In genomic region chr16:67100569-67101300, GRCh38 we compare ENCODE assay signal across 9 cellular contexts. TPM values are rescaled to one million over a fixed set of nuclear protein-coding genes. Genes with fewer than 3 reads are reported as not detected.
DNase-seq lines count a peak whose midpoint lies in the region; ATAC-seq and TF ChIP-seq lines count a peak whose summit lies in the region.
"Had no signal": no experiment of that assay in that cellular context is flagged by ENCODE, and none has a peak within 500 bp of the region (broad histone marks: within the 10 kb centered on the region; RNA-seq: fewer than 3 reads in every experiment).

No MANE protein-coding gene starts in this region.

- H3K27ac Mint-ChIP-seq in memory B cell: no peak overlapping the region

- H3K9me3 ChIP-seq in aorta (ENCODE audit: control insufficient read depth, low read length): no peaks in the 10 kb centered on the region

- H3K4me3 ChIP-seq in HL-60 (replicated peaks; ENCODE audit: insufficient read depth, low read length) (no peak overlapping the region), astrocyte of the cerebellum (ENCODE audit: low read depth, low read length) (no peak overlapping the region), aorta (ENCODE audit: low read length in 2 of 2) (no peak overlapping the region)

- DNase-seq in DMS114 treated with DMSO at 0.1 percent for 48 hours (lab: John Stamatoyannopoulos, UW; ENCODE audit: unreplicated experiment) (peak; percentile 30), HL-60 (ENCODE audit: low read depth in 1 of 2, low spot score in 1 of 2) (no peak), astrocyte of the cerebellum (ENCODE audit: low read depth) (peak; percentile 31), memory B cell (ENCODE audit: low spot score in 2 of 2) (no peak), NCI-H1048 (lab: John Stamatoyannopoulos, UW) (no peak), NCI-H345 (lab: John Stamatoyannopoulos, UW) (no peak), aorta (no peak)
- no peak for DNase-seq in stimulated activated naive CD8-positive, alpha-beta T cell treated with anti-CD3 and anti-CD28 coated beads, Interleukin-15, Interleukin-2, amounts not matched to agents 100 U/mL and 50 U/mL, for 24 hours
- DNase-seq: NCI-H1417 treated with DMSO at 0.1 percent for 48 hours had no signal

- in situ Hi-C loops in astrocyte of the cerebellum (cut with HindIII; ENCODE audit: low sequenced_read_pairs): loop anchor here (5.0 kb wide), 2 partner anchors 68 to 163 kb away; partner anchors contain the start of gene CES2

- H3K27me3 ChIP-seq in HL-60 (ENCODE audit: insufficient read depth, poor library complexity, severe bottlenecking) (no peaks in the 10 kb centered on the region), aorta (ENCODE audit: control insufficient read depth in 1 of 2, insufficient read depth in 2 of 2, low read length in 1 of 2) (no peaks in the 10 kb centered on the region)

- H3K27ac ChIP-seq in HL-60 (replicated peaks): no peak overlapping the region
- H3K27ac ChIP-seq in aorta (ENCODE audit: low read depth in 1 of 2, low read length in 2 of 2): no peak overlapping the region

- no peaks in the 10 kb centered on the region for H3K9me3 Mint-ChIP-seq in memory B cell

- no peaks in the 10 kb centered on the region for H3K36me3 ChIP-seq in aorta (ENCODE audit: control insufficient read depth in 1 of 2, insufficient read depth in 2 of 2, low read length in 1 of 2)

- WGBS in aorta, 2 donors: 92 to 93% methylated on average over 1 of the region's 1 CpG

- peak; percentile 37 for ATAC-seq in memory B cell (ENCODE audit: low read depth)
- ATAC-seq in aorta (ENCODE audit: low FRiP score): no peak
- ATAC-seq in stimulated activated naive CD8-positive, alpha-beta T cell treated with anti-CD3 and anti-CD28 coated beads, Interleukin-15, Interleukin-2, amounts not matched to agents 100 U/mL and 50 U/mL, for 24 hours: no peak

- H3K4me1 Mint-ChIP-seq in memory B cell: peaks cover 14% of the 10 kb centered on the region

- H3K4me1 ChIP-seq in aorta (ENCODE audit: control insufficient read depth in 1 of 2, insufficient read depth in 2 of 2, low read length in 2 of 2): no peaks in the 10 kb centered on the region

- TF ChIP-seq CTCF in HL-60 (IDR thresholded peaks at IDR 0.05; ENCODE audit: insufficient read depth, low read length) (peak; percentile 0), astrocyte of the cerebellum (IDR thresholded peaks at IDR 0.05; ENCODE audit: low read depth, low read length, missing control alignments) (no peak)

- intact Hi-C loops in aorta (cut with DNase I): no loop called here

- H3K4me3 Mint-ChIP-seq in memory B cell: no peak overlapping the region

- H3K36me3 Mint-ChIP-seq in memory B cell: no peaks in the 10 kb centered on the region

- H3K27me3 Mint-ChIP-seq in memory B cell: no peaks in the 10 kb centered on the region

RNA-seq across cellular contexts. Expression of gene PHAF1, which starts 9.0 kb away (rescaled TPM):
- total RNA-seq in aorta: 10 to 100 TPM; 13.7 to 20.7 TPM
- 10 to 100 TPM; 12.6 to 13.4 TPM for polyA plus RNA-seq in aorta

RNA-seq across cellular contexts. Expression of gene B3GNT9, which starts 50.1 kb away (rescaled TPM):
- 10 to 100 TPM; 13.0 to 21.3 TPM for total RNA-seq in aorta
- 10 to 100 TPM in 1 of 2 donors, 1 to 10 TPM in 1; 3.9 to 22.4 TPM for polyA plus RNA-seq in aorta

RNA-seq across cellular contexts. Expression of gene TRADD, which starts 59.0 kb away (rescaled TPM):
- 10 to 100 TPM; 17.1 to 24.3 TPM for total RNA-seq in aorta
- polyA plus RNA-seq in aorta: 10 to 100 TPM; 15.7 to 45.2 TPM

RNA-seq across cellular contexts. Expression of gene FBXL8, which starts 59.0 kb away (rescaled TPM):
- 10 to 100 TPM in 1 of 2 donors, 1 to 10 TPM in 1; 7.3 to 20.8 TPM for total RNA-seq in aorta
- polyA plus RNA-seq in aorta: 10 to 100 TPM in 1 of 2 donors, 1 to 10 TPM in 1; 1.1 to 32.1 TPM

Comparison
In these comparisons a context has a peak if more than half of its experiments do, and no peak if none do; other contexts are left out.
1. DNase-seq: peak in DMS114 treated with DMSO at 0.1 percent for 48 hours (single experiment) and astrocyte of the cerebellum (single experiment); none in HL-60 (0 of 2), memory B cell (0 of 2), NCI-H1048 (single experiment), NCI-H345 (single experiment), aorta (0 of 2) and stimulated activated naive CD8-positive, alpha-beta T cell treated with anti-CD3 and anti-CD28 coated beads, Interleukin-15, Interleukin-2, amounts not matched to agents 100 U/mL and 50 U/mL, for 24 hours (single experiment).